ENCODE assay signal across 17 cellular contexts in genomic region chr1:243508964-243509363, GRCh38.
DNase-seq lines count a peak whose midpoint lies in the region; ATAC-seq, FAIRE-seq and TF ChIP-seq lines count a peak whose summit lies in the region.
"Had no signal": no experiment of that assay in that cellular context is flagged by ENCODE, and none has a peak within 500 bp of the region (broad histone marks: within the 10 kb centered on the region; RNA-seq: fewer than 3 reads in every experiment).

No MANE protein-coding gene starts in this region.

- H3K27me3 ChIP-seq in endodermal cell (ENCODE audit: control insufficient read depth, insufficient read depth, low read length, poor library complexity, severe bottlenecking) (no peaks in the 10 kb centered on the region), neural cell (ENCODE audit: insufficient read depth, low read depth, low read length) (no peaks in the 10 kb centered on the region)

- H3K9ac ChIP-seq in endodermal cell (ENCODE audit: extremely low read depth, low read length, poor library complexity, severe bottlenecking) (no peak overlapping the region), neural cell (ENCODE audit: low read length) (no peak overlapping the region)
- H3K9ac ChIP-seq: GM23248 had no signal

- H3K9me3 Mint-ChIP-seq in activated CD8-positive, alpha-beta memory T cell treated with anti-CD3 and anti-CD28 coated beads, Interleukin-2, amount 10 ng/mL, durations not matched to agents 7 days and 5 days (ENCODE audit: low read depth) = no peaks in the 10 kb centered on the region
- no peaks in the 10 kb centered on the region for H3K9me3 Mint-ChIP-seq in endodermal cell

- no peak for ATAC-seq in activated CD8-positive, alpha-beta memory T cell treated with anti-CD3 and anti-CD28 coated beads, Interleukin-2, amount 10 ng/mL, durations not matched to agents 7 days and 5 days
- ATAC-seq: HCT116, Panc1 had no signal

- H3K79me2 ChIP-seq in neural cell (replicated peaks; ENCODE audit: insufficient read depth, low read length) = no peaks in the 10 kb centered on the region

- H3K4me3 ChIP-seq in endodermal cell (ENCODE audit: low read length) (no peak overlapping the region), neural cell (ENCODE audit: low read length) (no peak overlapping the region)
- H3K4me3 ChIP-seq: GM23248 had no signal

- DNase-seq in activated CD8-positive, alpha-beta memory T cell treated with anti-CD3 and anti-CD28 coated beads, Interleukin-2, amount 10 ng/mL, durations not matched to agents 7 days and 5 days = no peak
- no peak for DNase-seq in activated CD8-positive, alpha-beta memory T cell treated with anti-CD3 and anti-CD28 coated beads, Interleukin-2, amount 50 U/mL, for 4 hours
- DNase-seq in endodermal cell = no peak
- no peak for DNase-seq in H54 (ENCODE audit: insufficient read length, low spot score)
- no peak for DNase-seq in MV-4-11 (lab: John Stamatoyannopoulos, UW)
- DNase-seq in GM03348 (ENCODE audit: low spot score) = no peak
- DNase-seq: 8988T, DMS 273 treated with DMSO at 0.1 percent for 48 hours, GM23248, NCI-H1048, NCI-H1436 treated with DMSO at 0.1 percent for 48 hours, NCI-H2029 treated with DMSO at 0.1 percent for 48 hours had no signal

- H3K27ac Mint-ChIP-seq in activated CD8-positive, alpha-beta memory T cell treated with anti-CD3 and anti-CD28 coated beads, Interleukin-2, amount 10 ng/mL, durations not matched to agents 7 days and 5 days = peak overlapping the region; percentile 92
- H3K27ac Mint-ChIP-seq in endodermal cell = no peak overlapping the region

- H4K20me1 ChIP-seq in neural cell (ENCODE audit: insufficient read depth) = no peaks in the 10 kb centered on the region

- no peak for TF ChIP-seq RAD21 in neural cell (conservative IDR thresholded peaks at IDR 0.05)

- H3K4me1 Mint-ChIP-seq in activated CD8-positive, alpha-beta memory T cell treated with anti-CD3 and anti-CD28 coated beads, Interleukin-2, amount 10 ng/mL, durations not matched to agents 7 days and 5 days = peaks cover 50% of the 10 kb centered on the region
- peaks cover 23% of the 10 kb centered on the region for H3K4me1 Mint-ChIP-seq in endodermal cell

- no peak for TF ChIP-seq POLR2A in H54 (IDR thresholded peaks at IDR 0.05; ENCODE audit: low read depth, low read length)

- TF ChIP-seq EP300 in neural cell (conservative IDR thresholded peaks at IDR 0.05; ENCODE audit: poor library complexity, severe bottlenecking) = peak; percentile 89

- no peak for FAIRE-seq in H54 (lab: Jason Lieb, UNC)
- FAIRE-seq: GM12891 had no signal

- TF ChIP-seq CTCF in endodermal cell (conservative IDR thresholded peaks at IDR 0.05) (no peak), neural cell (IDR thresholded peaks at IDR 0.05; ENCODE audit: poor library complexity, severe bottlenecking) (no peak)

- peaks cover 14% of the 10 kb centered on the region; the same call in 1 of the 2 replicates for H3K36me3 ChIP-seq in KOPT-K1 (ENCODE audit: insufficient read depth, low read length)
- no peaks in the 10 kb centered on the region for H3K36me3 ChIP-seq in endodermal cell (ENCODE audit: control insufficient read depth, insufficient read depth, low read length)
- peaks cover 18% of the 10 kb centered on the region for H3K36me3 ChIP-seq in neural cell (ENCODE audit: insufficient read depth, low read length)

- CTCF ChIA-PET in activated CD8-positive, alpha-beta memory T cell treated with anti-CD3 and anti-CD28 coated beads, Interleukin-2, amount 10 ng/mL, durations not matched to agents 7 days and 5 days (lab: Charles Lee) = interaction anchor here (0.6 to 2.2 kb wide), 2 partner anchors 17 to 82 kb away, joined by 3 to 5 read pairs; no protein-coding TSS in a partner anchor

- H3K9me2 ChIP-seq in neural cell (ENCODE audit: insufficient read depth, low read length) = no peaks in the 10 kb centered on the region

- no peak overlapping the region for H2AFZ ChIP-seq in neural cell (ENCODE audit: low read depth, low read length)
- H2AFZ ChIP-seq: GM23248 had no signal

- no peaks in the 10 kb centered on the region for H3K27me3 Mint-ChIP-seq in activated CD8-positive, alpha-beta memory T cell treated with anti-CD3 and anti-CD28 coated beads, Interleukin-2, amount 10 ng/mL, durations not matched to agents 7 days and 5 days
- H3K27me3 Mint-ChIP-seq in endodermal cell (ENCODE audit: insufficient read depth) = no peaks in the 10 kb centered on the region

- no peak overlapping the region for H3K4me3 Mint-ChIP-seq in activated CD8-positive, alpha-beta memory T cell treated with anti-CD3 and anti-CD28 coated beads, Interleukin-2, amount 10 ng/mL, durations not matched to agents 7 days and 5 days
- no peak overlapping the region for H3K4me3 Mint-ChIP-seq in endodermal cell

- H3F3A ChIP-seq in neural cell (ENCODE audit: insufficient read depth, low read length, poor library complexity, severe bottlenecking) = no peaks in the 10 kb centered on the region

- H3K36me3 Mint-ChIP-seq in activated CD8-positive, alpha-beta memory T cell treated with anti-CD3 and anti-CD28 coated beads, Interleukin-2, amount 10 ng/mL, durations not matched to agents 7 days and 5 days = peaks cover 29% of the 10 kb centered on the region
- peaks cover 19% of the 10 kb centered on the region for H3K36me3 Mint-ChIP-seq in endodermal cell (ENCODE audit: low read depth)

- H3K27ac ChIP-seq in KOPT-K1 (ENCODE audit: low read depth, low read length, poor library complexity, severe bottlenecking) (peak overlapping the region; percentile 87), endodermal cell (ENCODE audit: low read depth, low read length) (peak overlapping the region; percentile 27), neural cell (ENCODE audit: low read length) (peak overlapping the region; percentile 15)
- H3K27ac ChIP-seq: GM23248 had no signal

- no peaks in the 10 kb centered on the region for H3K9me3 ChIP-seq in KOPT-K1 (ENCODE audit: insufficient read depth, low read length, poor library complexity, severe bottlenecking)
- no peaks in the 10 kb centered on the region for H3K9me3 ChIP-seq in endodermal cell (ENCODE audit: control insufficient read depth, low read length)
- no peaks in the 10 kb centered on the region for H3K9me3 ChIP-seq in neural cell (ENCODE audit: low read length)

- H3K4me1 ChIP-seq in endodermal cell (ENCODE audit: control insufficient read depth, insufficient read depth, low read length) = no peaks in the 10 kb centered on the region

- H3K4me2 ChIP-seq in neural cell (ENCODE audit: low read length) = no peak overlapping the region

TF ChIP-seq in neural cell, 6 proteins besides CTCF, POLR2A, EP300 and RAD21:
- TF ChIP-seq REST (IDR thresholded peaks at IDR 0.05; ENCODE audit: borderline replicate concordance) (no peak), POLR2AphosphoS5 (IDR thresholded peaks at IDR 0.05) (peak; percentile 61)

Comparison
In these comparisons a context has a peak if more than half of its experiments do, and no peak if none do; other contexts are left out.
1. H3K27ac ChIP-seq: peak in every context shown above with its lines; median percentile 87 in KOPT-K1; 27 in endodermal cell; 15 in neural cell.